1 cellular context compared by ENCODE assay signal in genomic region chr1:93179886-93180722, GRCh38.
TF ChIP-seq lines count a peak whose summit lies in the region.

TMED5 (minus strand) TSS chr1:93180413; CDS start chr1:93180242, 171 bp downstream.

TF ChIP-seq in HepG2, 621 proteins besides CTCF, POLR2A, EP300 and RAD21 (continued from another document and continues in another):
- TF ChIP-seq PAXIP1 (CRISPR knock-in tag; conservative IDR thresholded peaks at IDR 0.05): peak; percentile 26; the same call in 1 of the 2 replicates
- no peak for TF ChIP-seq JUN (CRISPR knock-in tag; IDR thresholded peaks at IDR 0.05)
- TF ChIP-seq TOE1 (CRISPR knock-in tag; IDR thresholded peaks at IDR 0.05): no peak
- peak; percentile 83; the same call in 1 of the 2 replicates for TF ChIP-seq HOXA5 (CRISPR knock-in tag; IDR thresholded peaks at IDR 0.05)
- TF ChIP-seq RFXAP (CRISPR knock-in tag; IDR thresholded peaks at IDR 0.05; ENCODE audit: borderline replicate concordance): peak; percentile 54
- no peak; the same call in 1 of the 2 replicates for TF ChIP-seq MEIS1 (CRISPR knock-in tag; IDR thresholded peaks at IDR 0.05; ENCODE audit: borderline replicate concordance)
- TF ChIP-seq HCFC1 (IDR thresholded peaks at IDR 0.05; ENCODE audit: low read depth, low read length): peak; percentile 90
- no peak; the same call in 1 of the 2 replicates for TF ChIP-seq ZNF570 (CRISPR knock-in tag; IDR thresholded peaks at IDR 0.05; ENCODE audit: borderline replicate concordance)
- TF ChIP-seq ZNF576 (CRISPR knock-in tag; IDR thresholded peaks at IDR 0.05): peak; percentile 88
- TF ChIP-seq ZNF780A (CRISPR knock-in tag; IDR thresholded peaks at IDR 0.05): no peak
- TF ChIP-seq ZHX1 (CRISPR knock-in tag; IDR thresholded peaks at IDR 0.05; ENCODE audit: low read depth): no peak
- TF ChIP-seq SMC3 (IDR thresholded peaks at IDR 0.05; ENCODE audit: low read length): no peak
- TF ChIP-seq KDM3A (CRISPR knock-in tag; IDR thresholded peaks at IDR 0.05; ENCODE audit: low read depth): peak; percentile 61; the same call in 1 of the 2 replicates
- TF ChIP-seq SPEN (CRISPR knock-in tag; IDR thresholded peaks at IDR 0.05; ENCODE audit: low read depth): peak; percentile 97
- peak; percentile 86; the same call in 1 of the 2 replicates for TF ChIP-seq BRD4 (CRISPR knock-in tag; IDR thresholded peaks at IDR 0.05)
- no peak for TF ChIP-seq HDAC1 (CRISPR knock-in tag; IDR thresholded peaks at IDR 0.05)
- TF ChIP-seq JUNB (CRISPR knock-in tag; IDR thresholded peaks at IDR 0.05; ENCODE audit: borderline replicate concordance): no peak
- TF ChIP-seq PPARG (CRISPR knock-in tag; conservative IDR thresholded peaks at IDR 0.05): no peak; the same call in 1 of the 2 replicates
- TF ChIP-seq ZNF615 (CRISPR knock-in tag; IDR thresholded peaks at IDR 0.05; ENCODE audit: borderline replicate concordance): no peak
- TF ChIP-seq SKI (IDR thresholded peaks at IDR 0.05; ENCODE audit: partially characterized antibody): peak; percentile 35
- no peak for TF ChIP-seq EZH2 (conservative IDR thresholded peaks at IDR 0.05; ENCODE audit: low read depth, low read length)
- 0 out of 2 replicates have a peak, but pooled peaks have one; percentile 82 for TF ChIP-seq LBX2 (CRISPR knock-in tag; IDR thresholded peaks at IDR 0.05; ENCODE audit: borderline replicate concordance)
- peak; percentile 93; the same call in 1 of the 2 replicates for TF ChIP-seq ZNF17 (CRISPR knock-in tag; IDR thresholded peaks at IDR 0.05)
- TF ChIP-seq GATAD1 (CRISPR knock-in tag; IDR thresholded peaks at IDR 0.05): peak; percentile 86
- TF ChIP-seq FOXP4 (CRISPR knock-in tag; IDR thresholded peaks at IDR 0.05): 0 out of 2 replicates have a peak, but pooled peaks have one; percentile 41
- TF ChIP-seq RBM22 (optimal IDR thresholded peaks at IDR 0.05; ENCODE audit: low read length): peak; percentile 73
- TF ChIP-seq HNF1A (IDR thresholded peaks at IDR 0.05; ENCODE audit: low read depth): no peak
- peak; percentile 62; the same call in 1 of the 2 replicates for TF ChIP-seq HNF1A (CRISPR knock-in tag; IDR thresholded peaks at IDR 0.05; ENCODE audit: borderline replicate concordance)
- peak; percentile 95 for TF ChIP-seq TFDP1 (CRISPR knock-in tag; IDR thresholded peaks at IDR 0.05; ENCODE audit: borderline replicate concordance)
- TF ChIP-seq GRHL1 (CRISPR knock-in tag; conservative IDR thresholded peaks at IDR 0.05): no peak
- TF ChIP-seq STAT5B (CRISPR knock-in tag; IDR thresholded peaks at IDR 0.05): no peak
- peak; percentile 75 for TF ChIP-seq CEBPG (CRISPR knock-in tag; IDR thresholded peaks at IDR 0.05)
- TF ChIP-seq ASH2L (IDR thresholded peaks at IDR 0.05; ENCODE audit: insufficient read length, low read depth, low read length): no peak
- no peak; the same call in 1 of the 2 replicates for TF ChIP-seq ZNF367 (CRISPR knock-in tag; IDR thresholded peaks at IDR 0.05; ENCODE audit: borderline replicate concordance)
- TF ChIP-seq SMAD3 (CRISPR knock-in tag; IDR thresholded peaks at IDR 0.05): 0 out of 2 replicates have a peak, but pooled peaks have one; percentile 48
- no peak; the same call in 1 of the 2 replicates for TF ChIP-seq ZNF546 (CRISPR knock-in tag; conservative IDR thresholded peaks at IDR 0.05)
- peak; percentile 58; the same call in 1 of the 2 replicates for TF ChIP-seq ARID2 (CRISPR knock-in tag; IDR thresholded peaks at IDR 0.05; ENCODE audit: borderline replicate concordance)
- no peak for TF ChIP-seq MZF1 (CRISPR knock-in tag; IDR thresholded peaks at IDR 0.05; ENCODE audit: borderline replicate concordance)
- no peak for TF ChIP-seq KDM1A (CRISPR knock-in tag; IDR thresholded peaks at IDR 0.05)
- TF ChIP-seq MXI1 (IDR thresholded peaks at IDR 0.05; ENCODE audit: borderline replicate concordance, low read depth, low read length): no peak; the same call in 2 of the 3 replicates
- TF ChIP-seq IRF2 (CRISPR knock-in tag; IDR thresholded peaks at IDR 0.05): peak; percentile 60; the same call in 1 of the 2 replicates
- no peak for TF ChIP-seq PRPF4 (IDR thresholded peaks at IDR 0.05; ENCODE audit: low read depth, low read length, poor library complexity, severe bottlenecking)
- no peak for TF ChIP-seq TCF7 (IDR thresholded peaks at IDR 0.05; ENCODE audit: low read depth)
- peak; percentile 88; the same call in 1 of the 2 replicates for TF ChIP-seq KDM2A (CRISPR knock-in tag; IDR thresholded peaks at IDR 0.05; ENCODE audit: borderline replicate concordance, low read depth)
- TF ChIP-seq KAT8 (CRISPR knock-in tag; IDR thresholded peaks at IDR 0.05): peak; percentile 40
- TF ChIP-seq ZFP36L1 (CRISPR knock-in tag; IDR thresholded peaks at IDR 0.05): peak; percentile 86
- TF ChIP-seq PREB (CRISPR knock-in tag; IDR thresholded peaks at IDR 0.05): no peak
